20 cellular contexts compared by ENCODE assay signal in genomic region chr5:133854554-133854953, GRCh38.
"Had no signal": no experiment of that assay in that cellular context is flagged by ENCODE, and none has a peak within 500 bp of the region (broad histone marks: within the 10 kb centered on the region; RNA-seq: fewer than 3 reads in every experiment).

No MANE protein-coding gene starts in this region.

- H3K4me3 ChIP-seq: K562, SK-N-MC had no signal

- H3K27ac ChIP-seq: SK-N-MC had no signal

- DNase-seq: activated B cell treated with CpG ODN at 0.5 μM for 24 hours; activated CD4-positive, alpha-beta memory T cell treated with anti-CD3 and anti-CD28 coated beads for 36 hours; activated CD4-positive, alpha-beta T cell treated with anti-CD3 and anti-CD28 coated beads, Interleukin-2, amount 10 ng/mL, durations not matched to agents 7 days and 5 days; activated gamma-delta T cell; activated naive CD4-positive, alpha-beta T cell treated with anti-CD3 and anti-CD28 coated beads for 36 hours; activated T-cell treated with anti-CD3 and anti-CD28 coated beads, Interleukin-2, amount 50 U/mL, for 24 hours; amygdala; Karpas-422; MM.1S; NCI-H1105; NCI-H1436 treated with DMSO at 0.1 percent for 48 hours; NCI-H187; NCI-H2081; NCI-H446; T-cell; T-helper 2 cell; T1000 had no signal

- ATAC-seq: activated T-helper 17 cell treated with anti-CD3 and anti-CD28 coated beads, Interleukin-2, amount 50 U/mL, for 72 hours; K562; T-cell had no signal
